In genomic region chr1:226820935-226821718, GRCh38 we compare ENCODE assay signal across 1 cellular context.
A peak's percentile ranks its signal among the peaks of the same experiment; 100 is the strongest.
TF ChIP-seq lines count a peak whose summit lies in the region.

No MANE protein-coding gene starts in this region.

TF ChIP-seq in K562, 482 proteins besides CTCF, POLR2A, EP300 and RAD21 (continued from another document):
- peak; percentile 81 for TF ChIP-seq JUN (IDR thresholded peaks at IDR 0.05; ENCODE audit: borderline replicate concordance, low read depth, low read length)
- TF ChIP-seq JUN (CRISPR knock-in tag; IDR thresholded peaks at IDR 0.05; ENCODE audit: borderline replicate concordance): no peak
- no peak for TF ChIP-seq SP2 (IDR thresholded peaks at IDR 0.05; ENCODE audit: extremely low read depth, low read depth, low read length, poor library complexity, severe bottlenecking)
- TF ChIP-seq, protein P1, sequence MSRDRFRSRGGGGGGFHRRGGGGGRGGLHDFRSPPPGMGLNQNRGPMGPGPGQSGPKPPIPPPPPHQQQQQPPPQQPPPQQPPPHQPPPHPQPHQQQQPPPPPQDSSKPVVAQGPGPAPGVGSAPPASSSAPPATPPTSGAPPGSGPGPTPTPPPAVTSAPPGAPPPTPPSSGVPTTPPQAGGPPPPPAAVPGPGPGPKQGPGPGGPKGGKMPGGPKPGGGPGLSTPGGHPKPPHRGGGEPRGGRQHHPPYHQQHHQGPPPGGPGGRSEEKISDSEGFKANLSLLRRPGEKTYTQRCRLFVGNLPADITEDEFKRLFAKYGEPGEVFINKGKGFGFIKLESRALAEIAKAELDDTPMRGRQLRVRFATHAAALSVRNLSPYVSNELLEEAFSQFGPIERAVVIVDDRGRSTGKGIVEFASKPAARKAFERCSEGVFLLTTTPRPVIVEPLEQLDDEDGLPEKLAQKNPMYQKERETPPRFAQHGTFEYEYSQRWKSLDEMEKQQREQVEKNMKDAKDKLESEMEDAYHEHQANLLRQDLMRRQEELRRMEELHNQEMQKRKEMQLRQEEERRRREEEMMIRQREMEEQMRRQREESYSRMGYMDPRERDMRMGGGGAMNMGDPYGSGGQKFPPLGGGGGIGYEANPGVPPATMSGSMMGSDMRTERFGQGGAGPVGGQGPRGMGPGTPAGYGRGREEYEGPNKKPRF (IDR thresholded peaks at IDR 0.05; ENCODE audit: low read depth, low read length): no peak
- TF ChIP-seq ZNF224 (CRISPR knock-in tag; IDR thresholded peaks at IDR 0.05): no peak
- TF ChIP-seq RCOR1 (IDR thresholded peaks at IDR 0.05; ENCODE audit: borderline replicate concordance in 1 of 2, low read depth in 2 of 2, low read length in 2 of 2): peak in 1 of 2 experiments; percentile 48; a peak in 1 of 4 replicates
- TF ChIP-seq DMBX1 (CRISPR knock-in tag; IDR thresholded peaks at IDR 0.05; ENCODE audit: borderline replicate concordance): no peak
- no peak for TF ChIP-seq NONO (IDR thresholded peaks at IDR 0.05; ENCODE audit: low read depth in 2 of 2, low read length in 1 of 2)
- peak; percentile 51; the same call in 1 of the 2 replicates for TF ChIP-seq CTBP1 (IDR thresholded peaks at IDR 0.05; ENCODE audit: borderline replicate concordance)
- TF ChIP-seq KDM1A (IDR thresholded peaks at IDR 0.05): peak; percentile 48 to 67; a peak in 3 of 4 replicates
- TF ChIP-seq HDAC1 (IDR thresholded peaks at IDR 0.05): 0 out of 4 replicates have a peak, but pooled peaks of 1 of the 2 experiments have one; percentile 16
- no peak for TF ChIP-seq TGIF2 (CRISPR knock-in tag; IDR thresholded peaks at IDR 0.05)
- TF ChIP-seq BCLAF1 (IDR thresholded peaks at IDR 0.05; ENCODE audit: borderline replicate concordance in 1 of 2, control insufficient read depth in 1 of 2, low read depth in 2 of 2, low read length in 1 of 2): no peak
- no peak for TF ChIP-seq ZNF561 (CRISPR knock-in tag; conservative IDR thresholded peaks at IDR 0.05)
